ENCODE assay signal across 11 cellular contexts in genomic region chr16:647173-647902, GRCh38. TPM values are rescaled to one million over a fixed set of nuclear protein-coding genes. Genes with fewer than 3 reads are reported as not detected.
DNase-seq lines count a peak whose midpoint lies in the region; ATAC-seq and TF ChIP-seq lines count a peak whose summit lies in the region.
"Had no signal": no experiment of that assay in that cellular context is flagged by ENCODE, and none has a peak within 500 bp of the region (broad histone marks: within the 10 kb centered on the region; RNA-seq: fewer than 3 reads in every experiment).

No MANE protein-coding gene starts in this region.

- peak overlapping the region; percentile 52 for H3K4me3 Mint-ChIP-seq in stimulated activated memory B cell treated with anti-CD40 and anti-IgM and Interleukin-4, amounts not matched to agents 10 μg/mL and 1 μg/mL and 100 μg/mL, for 72 hours

- peak; percentile 30 for ATAC-seq in left colon
- ATAC-seq in stimulated activated memory B cell treated with anti-CD40 and anti-IgM and Interleukin-4, amounts not matched to agents 10 μg/mL and 1 μg/mL and 100 μg/mL, for 72 hours, result no peak
- no peak for ATAC-seq in HG03521 (IDR thresholded peaks at IDR 0.05; ENCODE audit: unreplicated experiment)
- no peak for ATAC-seq in GM21737 (IDR thresholded peaks at IDR 0.05; ENCODE audit: unreplicated experiment)
- ATAC-seq: natural killer cell had no signal

- DNase-seq in NCI-H2029 (lab: John Stamatoyannopoulos, UW) (peak; percentile 22), NCI-H2029 treated with DMSO at 0.1 percent for 48 hours (lab: John Stamatoyannopoulos, UW) (no peak), left colon (peak; percentile 61 to 64), HUDEP-2 (lab: John Stamatoyannopoulos, UW; ENCODE audit: unreplicated experiment in 76 of 76) (no peak)
- DNase-seq: natural killer cell, NCI-H524 treated with DMSO at 0.1 percent for 48 hours had no signal

- intact Hi-C loops in left colon (cut with DNase I, micrococcal nuclease), result no loop called here

- TF ChIP-seq POLR2A in Raji (IDR thresholded peaks at IDR 0.05; ENCODE audit: insufficient read depth, low read depth, low read length), result peak; percentile 32; the same call in 1 of the 2 replicates

- H3K4me1 Mint-ChIP-seq in stimulated activated memory B cell treated with anti-CD40 and anti-IgM and Interleukin-4, amounts not matched to agents 10 μg/mL and 1 μg/mL and 100 μg/mL, for 72 hours, result peaks cover 67% of the 10 kb centered on the region

- no peaks in the 10 kb centered on the region for H3K9me3 Mint-ChIP-seq in stimulated activated memory B cell treated with anti-CD40 and anti-IgM and Interleukin-4, amounts not matched to agents 10 μg/mL and 1 μg/mL and 100 μg/mL, for 72 hours
- H3K9me3 Mint-ChIP-seq: natural killer cell; T-helper 1 cell treated with Interleukin-12 subunit alpha and Interleukin-12 subunit beta and Interleukin-4 antibody, amounts not matched to agents 30 μg/mL and 1 μg/mL, for 36 hours had no signal

- H3K36me3 Mint-ChIP-seq in stimulated activated memory B cell treated with anti-CD40 and anti-IgM and Interleukin-4, amounts not matched to agents 10 μg/mL and 1 μg/mL and 100 μg/mL, for 72 hours, result peaks cover 11% of the 10 kb centered on the region
- H3K36me3 Mint-ChIP-seq: natural killer cell had no signal

- H3K27ac Mint-ChIP-seq in stimulated activated memory B cell treated with anti-CD40 and anti-IgM and Interleukin-4, amounts not matched to agents 10 μg/mL and 1 μg/mL and 100 μg/mL, for 72 hours, result peak overlapping the region; percentile 51

- H3K27me3 Mint-ChIP-seq in stimulated activated memory B cell treated with anti-CD40 and anti-IgM and Interleukin-4, amounts not matched to agents 10 μg/mL and 1 μg/mL and 100 μg/mL, for 72 hours, result no peaks in the 10 kb centered on the region

RNA-seq across cellular contexts. Expression of gene WDR90, which starts 1.8 kb away (rescaled TPM):
- 10 to 100 TPM; 28.3 to 57.6 TPM for total RNA-seq in left colon

RNA-seq across cellular contexts. Expression of gene MCRIP2, which starts 5.7 kb away (rescaled TPM):
- 100 to 1,000 TPM in 1 of 2 donors, 10 to 100 TPM in 1; 98.5 to 161 TPM for total RNA-seq in left colon

RNA-seq across cellular contexts. Expression of gene METTL26, which starts 11.2 kb away (rescaled TPM):
- total RNA-seq in left colon, result 10 to 100 TPM; 42.0 to 52.0 TPM

RNA-seq across cellular contexts. Expression of gene WFIKKN1, which starts 16.6 kb away (rescaled TPM):
- total RNA-seq in left colon, result 1 to 10 TPM in 1 of 2 donors, under 1 TPM in 1; 0.64 to 3.6 TPM

RNA-seq across cellular contexts. Expression of gene RHOT2, which starts 20.6 kb away (rescaled TPM):
- total RNA-seq in left colon, result 100 to 1,000 TPM; 118 to 158 TPM

Comparison
In these comparisons a context has a peak if more than half of its experiments do, and no peak if none do; other contexts are left out.
1. DNase-seq: peak in NCI-H2029 (single experiment) and left colon (2 of 2); none in NCI-H2029 treated with DMSO at 0.1 percent for 48 hours (single experiment) and HUDEP-2 (0 of 76).